8 cellular contexts compared by ENCODE assay signal in the genomic region with DNA sequence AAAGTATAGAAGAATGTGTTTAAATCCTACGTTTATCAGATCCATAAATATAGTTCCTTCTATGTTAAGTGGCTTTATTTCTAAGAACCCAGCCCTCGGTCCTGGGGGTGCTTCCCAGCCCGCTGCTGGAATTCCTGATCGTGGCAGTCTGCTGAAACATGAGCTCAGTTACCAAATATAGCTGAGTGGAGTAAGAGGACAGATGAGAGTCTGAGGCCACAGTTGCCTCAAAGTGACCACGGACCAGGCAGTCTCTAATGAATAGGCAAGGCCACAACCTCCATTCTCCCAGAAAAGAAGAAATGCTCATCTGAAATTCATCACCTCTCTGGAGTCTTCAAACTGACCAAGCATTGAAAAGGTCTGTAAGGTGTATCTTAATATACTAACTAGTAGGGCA. TPM values are rescaled to one million over a fixed set of nuclear protein-coding genes. Genes with fewer than 3 reads are reported as not detected.
A peak's percentile ranks its signal among the peaks of the same experiment; 100 is the strongest.
DNase-seq lines count a peak whose midpoint lies in the region; ATAC-seq and TF ChIP-seq lines count a peak whose summit lies in the region.

A gene (plus strand): TSS at position 219 of the 400 bp plus-strand sequence.

- H3K4me1 ChIP-seq in body of pancreas (peaks cover 8% of the 10 kb centered on the region), right cardiac atrium (ENCODE audit: control insufficient read depth, insufficient read depth, low read length) (no peaks in the 10 kb centered on the region), spleen (no peaks in the 10 kb centered on the region)

- H3K27ac ChIP-seq in body of pancreas = no peak within 1 kb of the TSS
- no peak within 1 kb of the TSS for H3K27ac ChIP-seq in right cardiac atrium (ENCODE audit: low read length)
- H3K27ac ChIP-seq in spleen = no peak within 1 kb of the TSS

- intact Hi-C loops in body of pancreas (cut with DNase I) = no loop called here
- intact Hi-C loops in right cardiac atrium (cut with DNase I) = no loop called here
- intact Hi-C loops in spleen (cut with DNase I; ENCODE audit: low total_unique reads) = no loop called here

- H3K36me3 ChIP-seq in body of pancreas (replicated peaks in 1 of 2; ENCODE audit: insufficient read depth in 1 of 2, low read depth in 2 of 2) (no peaks in the 10 kb centered on the region), spleen (no peaks in the 10 kb centered on the region)

- H3K4me3 ChIP-seq in body of pancreas (no peak within 1 kb of the TSS), right cardiac atrium (ENCODE audit: low read length) (peak within 1 kb of the TSS; percentile 72), spleen (no peak within 1 kb of the TSS)

- TF ChIP-seq CTCF in body of pancreas (IDR thresholded peaks at IDR 0.05) (no peak), spleen (IDR thresholded peaks at IDR 0.05 in 8 of 11, conservative IDR thresholded peaks at IDR 0.05 in 3 of 11) (no peak)

- WGBS in body of pancreas, 2 donors = 58 to 68% methylated on average over 5 of the region's 5 CpGs
- 26% methylated on average over 5 of the region's 5 CpGs for WGBS in right cardiac atrium
- 45 to 67% (median 58%) methylated on average over 5 of the region's 5 CpGs for WGBS in spleen, 5 donors

- H3K27me3 ChIP-seq in body of pancreas = no peaks in the 10 kb centered on the region
- H3K27me3 ChIP-seq in right cardiac atrium (ENCODE audit: control insufficient read depth, insufficient read depth) = no peaks in the 10 kb centered on the region
- H3K27me3 ChIP-seq in spleen (replicated peaks in 1 of 7) = peaks cover 0 to 11% (median 0%) of the 10 kb centered on the region in 7 donors

- no peak for ATAC-seq in body of pancreas
- ATAC-seq in right cardiac atrium = peak; percentile 85 to 93

- no peak for TF ChIP-seq POLR2A in body of pancreas (IDR thresholded peaks at IDR 0.05)
- TF ChIP-seq POLR2A in spleen (IDR thresholded peaks at IDR 0.05) = no peak

- DNase-seq in HuH-7 (ENCODE audit: low spot score) (peak; percentile 11), body of pancreas (no peak), right cardiac atrium (peak; percentile 16 to 65 (median 51)), spleen (no peak), epidermal melanocyte (ENCODE audit: insufficient read length, low spot score) (no peak), pons (ENCODE audit: low spot score) (no peak), NCI-H1436 treated with DMSO at 0.1 percent for 48 hours (lab: John Stamatoyannopoulos, UW) (no peak)
- no peak for DNase-seq in activated CD8-positive, alpha-beta memory T cell treated with anti-CD3 and anti-CD28 coated beads, Interleukin-2, amount 50 U/mL, for 48 hours

- no peaks in the 10 kb centered on the region for H3K9me3 ChIP-seq in body of pancreas
- H3K9me3 ChIP-seq in right cardiac atrium (ENCODE audit: control insufficient read depth, low read length) = no peaks in the 10 kb centered on the region
- no peaks in the 10 kb centered on the region for H3K9me3 ChIP-seq in spleen

RNA-seq across cellular contexts. Expression of the gene that starts here (rescaled TPM):
- total RNA-seq in body of pancreas (10 to 100 TPM; 46.8 to 52.4 TPM), right cardiac atrium (1,000 to 10,000 TPM in 1 of 4 donors, 100 to 1,000 TPM in 3; 625 to 1,069 (median 728) TPM), spleen (100 to 1,000 TPM in 6 of 7 donors, 10 to 100 TPM in 1; 83.5 to 228 (median 183) TPM)
- polyA plus RNA-seq in right cardiac atrium (233 TPM), spleen (10 to 100 TPM; 24.3 to 53.1 (median 35.8) TPM)

Comparison
In these comparisons a context has a peak if more than half of its experiments do, and no peak if none do; other contexts are left out.
1. DNase-seq: peak in HuH-7 (single experiment) and right cardiac atrium (3 of 3); none in body of pancreas (0 of 4), spleen (single experiment), epidermal melanocyte (single experiment), pons (single experiment), NCI-H1436 treated with DMSO at 0.1 percent for 48 hours (single experiment) and activated CD8-positive, alpha-beta memory T cell treated with anti-CD3 and anti-CD28 coated beads, Interleukin-2, amount 50 U/mL, for 48 hours (single experiment).